10 cellular contexts compared by ENCODE assay signal in the genomic region with DNA sequence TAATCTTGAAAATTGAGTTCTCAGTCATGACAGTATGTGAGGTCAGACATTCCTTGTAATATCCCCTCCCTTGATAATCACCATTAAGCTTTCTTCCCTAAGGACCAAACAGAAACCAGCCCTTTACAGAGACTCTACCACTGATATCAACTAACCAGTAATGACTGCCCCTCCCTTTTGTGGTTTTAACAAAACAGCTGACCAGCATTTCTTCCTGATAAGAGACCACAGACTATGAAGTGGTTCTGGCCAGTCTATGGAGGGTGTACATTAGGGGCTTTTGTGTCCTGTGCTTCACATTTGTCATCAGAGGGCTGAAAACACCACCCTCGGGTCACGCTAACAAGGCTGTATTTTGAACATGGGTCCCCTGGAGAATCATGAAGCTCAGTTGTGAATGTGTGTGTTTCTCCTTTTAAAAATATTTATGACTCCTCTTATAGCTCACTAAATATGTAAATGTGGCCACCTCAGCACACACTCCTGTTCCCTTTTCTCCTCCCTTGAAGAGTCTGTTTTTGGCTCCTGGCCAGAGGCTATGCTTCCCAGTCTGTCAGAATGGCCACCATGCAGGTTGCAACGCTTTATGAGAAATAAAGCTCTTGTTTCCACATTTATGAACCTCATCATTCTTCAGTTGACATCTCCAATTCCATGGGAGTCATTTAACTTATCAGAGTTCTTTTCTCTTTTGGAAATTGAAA.
DNase-seq lines count a peak whose midpoint lies in the region; ATAC-seq and TF ChIP-seq lines count a peak whose summit lies in the region.
"Had no signal": no experiment of that assay in that cellular context is flagged by ENCODE, and none has a peak within 500 bp of the region (broad histone marks: within the 10 kb centered on the region; RNA-seq: fewer than 3 reads in every experiment).

No MANE protein-coding gene starts in this region.

- H3K27ac Mint-ChIP-seq in CD8-positive, alpha-beta T cell = no peak overlapping the region
- H3K27ac Mint-ChIP-seq: naive thymus-derived CD8-positive, alpha-beta T cell; stimulated activated effector memory CD8-positive, alpha-beta T cell treated with anti-CD3 and anti-CD28 coated beads, Interleukin-12 subunit alpha, Interleukin-12 subunit beta, amount 100 ng/mL, for 72 hours had no signal

- POLR2A ChIA-PET in CD8-positive, alpha-beta T cell (lab: Charles Lee) = no interaction called here

- ATAC-seq in GM18867 (IDR thresholded peaks at IDR 0.05; ENCODE audit: unreplicated experiment) (peak; percentile 44), HG03060 (IDR thresholded peaks at IDR 0.05; ENCODE audit: low read depth, unreplicated experiment) (peak; percentile 40)
- no peak for ATAC-seq in CD8-positive, alpha-beta T cell

- 90 to 100% methylated on average over 1 to 2 of the region's 3 CpGs for WGBS in mesodermal cell (ENCODE audit: insufficient coverage in 2 of 2), 2 experiments

- H3K27me3 ChIP-seq in CD8-positive, alpha-beta T cell (ENCODE audit: insufficient read depth, low read length) = no peaks in the 10 kb centered on the region

- H3K4me3 Mint-ChIP-seq in CD8-positive, alpha-beta T cell = no peak overlapping the region
- H3K4me3 Mint-ChIP-seq: naive thymus-derived CD8-positive, alpha-beta T cell; stimulated activated effector memory CD8-positive, alpha-beta T cell treated with anti-CD3 and anti-CD28 coated beads, Interleukin-12 subunit alpha, Interleukin-12 subunit beta, amount 100 ng/mL, for 72 hours had no signal

- H3K36me3 ChIP-seq in mesodermal cell (ENCODE audit: control insufficient read depth, insufficient read depth, low read length) = no peaks in the 10 kb centered on the region
- H3K36me3 ChIP-seq in CD8-positive, alpha-beta T cell (ENCODE audit: insufficient read depth, low read length) = no peaks in the 10 kb centered on the region

- peaks cover 4% of the 10 kb centered on the region for H3K4me1 ChIP-seq in mesodermal cell (ENCODE audit: control insufficient read depth, insufficient read depth, low read length, poor library complexity, severe bottlenecking)
- no peaks in the 10 kb centered on the region for H3K4me1 ChIP-seq in CD8-positive, alpha-beta T cell (ENCODE audit: insufficient read depth, low read length)

- intact Hi-C loops in CD8-positive, alpha-beta T cell (cut with DNase I, micrococcal nuclease) = loop anchor here in 1 of 2 experiments (2.0 to 10.0 kb wide), 4 partner anchors 385 to 849 kb away; no protein-coding TSS in a partner anchor

- H3K4me3 ChIP-seq in mesodermal cell (ENCODE audit: extremely low read depth, insufficient read depth, low read length, poor library complexity, severe bottlenecking) = no peak overlapping the region
- no peak overlapping the region for H3K4me3 ChIP-seq in CD8-positive, alpha-beta T cell (ENCODE audit: low read depth, low read length)

- peak overlapping the region; percentile 70 for H3K27ac ChIP-seq in mesodermal cell (ENCODE audit: low read depth, low read length, severe bottlenecking)
- H3K27ac ChIP-seq in CD8-positive, alpha-beta T cell (ENCODE audit: low read depth, low read length) = no peak overlapping the region

- peak; percentile 46 to 65 for DNase-seq in NOMO-1 (lab: John Stamatoyannopoulos, UW; ENCODE audit: unreplicated experiment in 2 of 2)
- no peak for DNase-seq in stimulated activated CD4-positive, alpha-beta T cell treated with anti-CD3 and anti-CD28 coated beads, Interleukin-2, amount 100 ng/mL, for 48 hours
- no peak for DNase-seq in middle frontal gyrus (ENCODE audit: extremely low spot score, low spot score)
- DNase-seq in CD8-positive, alpha-beta T cell = no peak
- no peak for DNase-seq in activated T-cell treated with anti-CD3 and anti-CD28 coated beads, Interleukin-2, amount 50 U/mL, for 1 hour

- H3K9me3 Mint-ChIP-seq in CD8-positive, alpha-beta T cell = no peaks in the 10 kb centered on the region
- H3K9me3 Mint-ChIP-seq: naive thymus-derived CD8-positive, alpha-beta T cell; stimulated activated effector memory CD8-positive, alpha-beta T cell treated with anti-CD3 and anti-CD28 coated beads, Interleukin-12 subunit alpha, Interleukin-12 subunit beta, amount 100 ng/mL, for 72 hours had no signal

- H3K36me3 Mint-ChIP-seq in CD8-positive, alpha-beta T cell = no peaks in the 10 kb centered on the region
- H3K36me3 Mint-ChIP-seq: naive thymus-derived CD8-positive, alpha-beta T cell; stimulated activated effector memory CD8-positive, alpha-beta T cell treated with anti-CD3 and anti-CD28 coated beads, Interleukin-12 subunit alpha, Interleukin-12 subunit beta, amount 100 ng/mL, for 72 hours had no signal

- H3K4me1 Mint-ChIP-seq in CD8-positive, alpha-beta T cell (ENCODE audit: low read depth) = peaks cover 5% of the 10 kb centered on the region
- H3K4me1 Mint-ChIP-seq: stimulated activated effector memory CD8-positive, alpha-beta T cell treated with anti-CD3 and anti-CD28 coated beads, Interleukin-12 subunit alpha, Interleukin-12 subunit beta, amount 100 ng/mL, for 72 hours had no signal

- peaks cover 10% of the 10 kb centered on the region for H3K27me3 Mint-ChIP-seq in CD8-positive, alpha-beta T cell (ENCODE audit: low read depth)

- no peaks in the 10 kb centered on the region for H3K9me3 ChIP-seq in mesodermal cell (ENCODE audit: control insufficient read depth, low read length)
- no peaks in the 10 kb centered on the region for H3K9me3 ChIP-seq in CD8-positive, alpha-beta T cell (ENCODE audit: low read length)

- TF ChIP-seq CTCF in CD8-positive, alpha-beta T cell (IDR thresholded peaks at IDR 0.05) = no peak

- CTCF ChIA-PET in CD8-positive, alpha-beta T cell (lab: Charles Lee) = interaction anchor here (0.9 to 3.4 kb wide), 8 partner anchors 9 to 760 kb away, joined by 3 to 10 read pairs (median 3); no protein-coding TSS in a partner anchor

Comparison
In these comparisons a context has a peak if more than half of its experiments do, and no peak if none do; other contexts are left out.
1. DNase-seq: peak in NOMO-1 (2 of 2); none in stimulated activated CD4-positive, alpha-beta T cell treated with anti-CD3 and anti-CD28 coated beads, Interleukin-2, amount 100 ng/mL, for 48 hours (0 of 2), middle frontal gyrus (single experiment), CD8-positive, alpha-beta T cell (0 of 7) and activated T-cell treated with anti-CD3 and anti-CD28 coated beads, Interleukin-2, amount 50 U/mL, for 1 hour (single experiment).